Comparison of ENCODE assay signal across 21 cellular contexts in genomic region chr1:186409091-186409490, GRCh38. TPM values are rescaled to one million over a fixed set of nuclear protein-coding genes. Genes with fewer than 3 reads are reported as not detected.
DNase-seq lines count a peak whose midpoint lies in the region; ATAC-seq and TF ChIP-seq lines count a peak whose summit lies in the region.
"Had no signal": no experiment of that assay in that cellular context is flagged by ENCODE, and none has a peak within 500 bp of the region (broad histone marks: within the 10 kb centered on the region; RNA-seq: fewer than 3 reads in every experiment).

No MANE protein-coding gene starts in this region.

- CTCF ChIA-PET in GM10248 (lab: Yijun Ruan, JAX), result interaction anchor here (1.3 to 4.2 kb wide), 4 partner anchors 9 to 397 kb away, joined by 3 to 12 read pairs (median 6); partner anchors contain the start of genes ODR4 and TPR

- intact Hi-C loops in Right ventricle myocardium inferior (cut with DNase I), result no loop called here

- no peak for TF ChIP-seq CTCF in GM10248 (IDR thresholded peaks at IDR 0.05; ENCODE audit: control extremely low read depth, extremely low read depth, low read depth, missing control alignments)

- peak; percentile 63 for ATAC-seq in GM19397 (IDR thresholded peaks at IDR 0.05; ENCODE audit: unreplicated experiment)
- ATAC-seq in HG02759 (IDR thresholded peaks at IDR 0.05; ENCODE audit: unreplicated experiment), result peak; percentile 68
- peak; percentile 80 for ATAC-seq in HG03558 (IDR thresholded peaks at IDR 0.05; ENCODE audit: extremely low read depth, unreplicated experiment)
- no peak for ATAC-seq in Right ventricle myocardium inferior
- ATAC-seq: A549, HepG2 had no signal

- POLR2A ChIA-PET in GM10248 (lab: Yijun Ruan, JAX), result interaction anchor here (0.6 kb wide), 1 partner anchor 16 kb away, joined by 3 read pairs; no protein-coding TSS in a partner anchor

- DNase-seq in GM10248 (ENCODE audit: extremely low spot score) (peak; percentile 27), cortex of kidney (lab: John Stamatoyannopoulos, UW) (no peak), SHP77 treated with DMSO at 0.1 percent for 48 hours (lab: John Stamatoyannopoulos, UW) (no peak), Right ventricle myocardium inferior (ENCODE audit: missing footprints) (no peak)
- DNase-seq in activated CD4-positive, alpha-beta T cell treated with anti-CD3 and anti-CD28 coated beads for 1 hour, result no peak
- DNase-seq: activated CD4-positive, alpha-beta memory T cell treated with anti-CD3 and anti-CD28 coated beads, Interleukin-2, amount 10 ng/mL, durations not matched to agents 7 days and 5 days; activated effector memory CD4-positive, alpha-beta T cell treated with Interleukin-2 at 50 U/mL for 16 hours; COR-L47; effector CD4-positive, alpha-beta T cell; foreskin fibroblast; islet precursor cell; NCI-H1417 treated with DMSO at 0.1 percent for 48 hours; NCI-H524 treated with DMSO at 0.1 percent for 48 hours; SHP77; transverse colon had no signal

RNA-seq across cellular contexts. Expression of gene ODR4, which starts 33.5 kb away (rescaled TPM):
- total RNA-seq in Right ventricle myocardium inferior, result 9.0 TPM

RNA-seq across cellular contexts. Expression of gene TPR, which starts 34.0 kb away (rescaled TPM):
- 41.1 TPM for total RNA-seq in Right ventricle myocardium inferior

RNA-seq across cellular contexts. Expression of gene PDC, which starts 51.8 kb away (rescaled TPM):
- not detected for total RNA-seq in Right ventricle myocardium inferior
- total RNA-seq: activated CD4-positive, alpha-beta memory T cell treated with anti-CD3 and anti-CD28 coated beads, Interleukin-2, amount 10 ng/mL, durations not matched to agents 7 days and 5 days; HepG2; mucosa of gallbladder; transverse colon had no signal
